8 cellular contexts compared by ENCODE assay signal in the genomic region with DNA sequence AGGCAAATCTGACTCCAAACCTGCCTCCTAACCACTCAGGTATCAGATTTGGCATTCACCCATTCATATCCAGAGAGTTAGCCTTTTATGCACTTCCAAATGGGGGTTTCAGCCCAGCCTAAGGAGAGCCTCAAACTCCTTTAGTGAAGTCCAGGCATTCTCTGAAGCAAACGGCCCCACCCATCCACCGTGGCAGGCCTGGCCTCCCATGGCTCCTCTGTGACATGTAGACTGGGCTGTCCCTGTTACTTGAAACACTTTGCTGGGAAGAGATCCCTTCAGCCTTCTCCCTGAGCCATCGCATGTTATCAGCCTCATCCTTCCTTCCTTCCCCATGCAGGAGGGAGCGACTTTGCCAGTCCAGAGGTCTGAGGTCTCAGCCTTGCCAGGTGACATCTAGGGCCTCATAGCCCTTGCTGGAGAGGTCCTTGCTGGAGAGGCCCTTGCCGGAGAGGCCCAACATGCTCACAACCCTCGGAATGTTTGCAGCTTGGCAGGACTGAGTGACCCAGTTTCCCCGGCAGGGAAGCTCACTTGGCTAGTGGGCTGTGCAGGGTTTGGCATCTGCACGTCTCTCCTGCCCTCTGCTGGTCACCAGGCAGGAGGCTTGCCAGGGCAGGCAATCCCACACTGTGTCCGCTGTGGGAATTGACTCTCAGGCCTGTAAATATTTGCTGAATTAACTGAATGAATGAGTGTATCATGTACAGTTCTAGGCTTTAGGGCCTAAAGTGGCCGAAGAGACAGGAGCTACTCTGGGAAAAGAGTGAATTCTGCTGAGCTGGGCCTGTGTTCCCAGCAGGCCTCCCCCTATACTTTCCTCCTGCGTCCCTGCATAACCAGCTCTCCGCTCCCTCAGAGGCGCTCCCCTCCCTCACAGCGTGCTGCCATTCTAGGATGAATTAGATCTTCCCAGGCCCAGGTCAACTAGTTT. TPM values are rescaled to one million over a fixed set of nuclear protein-coding genes. Genes with fewer than 3 reads are reported as not detected.
A peak's percentile ranks its signal among the peaks of the same experiment; 100 is the strongest.
DNase-seq lines count a peak whose midpoint lies in the region; ATAC-seq, FAIRE-seq and TF ChIP-seq lines count a peak whose summit lies in the region.

No MANE protein-coding gene starts in this region.

- no peaks in the 10 kb centered on the region for H3K9me3 Mint-ChIP-seq in GM23338

- H3K4me3 ChIP-seq in GM23338 (peak overlapping the region; percentile 41; the same call in 1 of the 2 replicates), keratinocyte (ENCODE audit: control insufficient read depth in 2 of 3, extremely low read depth in 1 of 3, insufficient read depth in 2 of 3, low read depth in 1 of 3, low read length in 3 of 3) (no peak overlapping the region)

- H3K4me1 ChIP-seq in GM23338 (ENCODE audit: insufficient read depth) (peaks cover 16% of the 10 kb centered on the region), keratinocyte (ENCODE audit: control insufficient read depth, extremely low read depth, insufficient read depth, low read length) (peaks cover 16% of the 10 kb centered on the region)

- no peaks in the 10 kb centered on the region for H3K9me2 ChIP-seq in GM23338 (ENCODE audit: insufficient read depth)

- H3K79me2 ChIP-seq in GM23338 (replicated peaks; ENCODE audit: insufficient read depth) (no peaks in the 10 kb centered on the region), keratinocyte (ENCODE audit: control insufficient read depth, insufficient read depth, low read length) (no peaks in the 10 kb centered on the region)

- H3K36me3 ChIP-seq in GM23338 (ENCODE audit: insufficient read depth) (no peaks in the 10 kb centered on the region), keratinocyte (ENCODE audit: control insufficient read depth in 2 of 2, extremely low read depth in 1 of 2, insufficient read depth in 2 of 2, low read length in 2 of 2) (no peaks in the 10 kb centered on the region)

- TF ChIP-seq CTCF in GM23338 (conservative IDR thresholded peaks at IDR 0.05; ENCODE audit: low read depth in 2 of 2): peak; percentile 98 to 99
- TF ChIP-seq CTCF in keratinocyte (optimal IDR thresholded peaks at IDR 0.05 in 1 of 3, IDR thresholded peaks at IDR 0.05 in 1 of 3, conservative IDR thresholded peaks at IDR 0.05 in 1 of 3; ENCODE audit: extremely low read depth in 1 of 3, insufficient read depth in 2 of 3, low read length in 3 of 3): peak; percentile 92 to 100 (median 97)

- no peaks in the 10 kb centered on the region for H3F3A ChIP-seq in GM23338 (replicated peaks; ENCODE audit: low read depth)

- H2AFZ ChIP-seq in GM23338 (peak overlapping the region; percentile 67; the same call in 1 of the 2 replicates), keratinocyte (ENCODE audit: control insufficient read depth, low read length) (no peak overlapping the region)

- dilution Hi-C loops in keratinocyte (cut with MboI; ENCODE audit: extremely low pct_ligation_motif_present, low sequenced_read_pairs): no loop called here

- H3K4me3 Mint-ChIP-seq in GM23338: peak overlapping the region; percentile 38

- peak overlapping the region; percentile 43 for H3K4me2 ChIP-seq in GM23338
- no peak overlapping the region for H3K4me2 ChIP-seq in keratinocyte (ENCODE audit: control insufficient read depth, extremely low read depth, insufficient read depth, low read depth, low read length)

- H3K27ac ChIP-seq in GM23338 (ENCODE audit: low read depth) (no peak overlapping the region), keratinocyte (ENCODE audit: control insufficient read depth, insufficient read depth, low read length) (no peak overlapping the region)

- H3K9me1 ChIP-seq in keratinocyte (ENCODE audit: control insufficient read depth, extremely low read depth, insufficient read depth, low read length): no peaks in the 10 kb centered on the region

- H3K27ac Mint-ChIP-seq in GM23338: no peak overlapping the region

- H3K27me3 ChIP-seq in GM23338 (ENCODE audit: insufficient read depth): no peaks in the 10 kb centered on the region
- H3K27me3 ChIP-seq in keratinocyte (ENCODE audit: control insufficient read depth, extremely low read depth, insufficient read depth, low read length): no peaks in the 10 kb centered on the region

- no peaks in the 10 kb centered on the region for H3K36me3 Mint-ChIP-seq in GM23338 (ENCODE audit: low read depth)

- ATAC-seq in GM23338 (peak; percentile 99), HG02870 (IDR thresholded peaks at IDR 0.05; ENCODE audit: unreplicated experiment) (no peak)
- peak; percentile 88 to 96 for ATAC-seq in activated CD4-positive, CD25-positive, alpha-beta regulatory T cell treated with anti-CD3 and anti-CD28 coated beads, Interleukin-2, amount 50 U/mL, for 24 hours

- peaks cover 8% of the 10 kb centered on the region for H3K27me3 Mint-ChIP-seq in GM23338 (ENCODE audit: insufficient read depth, low read depth, poor library complexity)

- H3K9me3 ChIP-seq in keratinocyte (ENCODE audit: control insufficient read depth, low read depth, low read length): no peaks in the 10 kb centered on the region

- DNase-seq in AG20443 (ENCODE audit: low spot score) (peak; percentile 91), GM23338 (ENCODE audit: low spot score) (peak; percentile 88), NCI-H2171 (lab: John Stamatoyannopoulos, UW) (peak; percentile 68), keratinocyte (ENCODE audit: low read depth, low spot score) (peak; percentile 23)
- peak; percentile 64 for DNase-seq in central memory CD4-positive, alpha-beta T cell
- DNase-seq in stimulated activated CD4-positive, alpha-beta T cell treated with anti-CD3 and anti-CD28 coated beads, Interleukin-1b, Interleukin-23, amount 100 ng/mL, for 24 hours (ENCODE audit: low read depth in 4 of 4, low spot score in 1 of 4): peak; percentile 49 to 56 (median 54)

- no peak overlapping the region for H3K9ac ChIP-seq in keratinocyte (ENCODE audit: control insufficient read depth, extremely low read depth, insufficient read depth, low read length)

- peak; percentile 17 for FAIRE-seq in keratinocyte (lab: Jason Lieb, UNC)

- H3K4me1 Mint-ChIP-seq in GM23338: peaks cover 9% of the 10 kb centered on the region

- H4K20me1 ChIP-seq in GM23338 (replicated peaks; ENCODE audit: insufficient read depth) (no peaks in the 10 kb centered on the region), keratinocyte (ENCODE audit: control insufficient read depth, extremely low read depth, insufficient read depth, low read length) (no peaks in the 10 kb centered on the region)

TF ChIP-seq in GM23338, 12 proteins besides CTCF, POLR2A, EP300 and RAD21 (continues in another document):
- TF ChIP-seq NANOG (IDR thresholded peaks at IDR 0.05; ENCODE audit: borderline replicate concordance) (no peak), EZH2phosphoT487 (IDR thresholded peaks at IDR 0.05; ENCODE audit: unreplicated experiment) (no peak), STAT1 (IDR thresholded peaks at IDR 0.05; ENCODE audit: unreplicated experiment) (no peak), ZNF331 (CRISPR knock-in tag; IDR thresholded peaks at IDR 0.05; ENCODE audit: low read depth) (no peak)

RNA-seq across cellular contexts. Expression of gene RBM15, which starts 26.7 kb away (rescaled TPM):
- 68.3 and 84.0 TPM in 2 replicates for total RNA-seq in GM23338 (2014; rRNA removed; shearing (Covaris generic))
- 20.6 and 20.8 TPM in 2 replicates for polyA plus RNA-seq in GM23338 (2016; fragmentation: Nextera tagmentation; extraction: Ambion mirVana)
- 10.0 to 13.8 TPM (median 10.7 TPM) in 3 replicates for polyA plus RNA-seq in keratinocyte
- 5.9 TPM for polyA plus RNA-seq in keratinocyte (2011; ENCODE audit: low read depth)
- 4.9 and 5.2 TPM in 2 replicates for polyA plus RNA-seq in keratinocyte (2011; cell fraction: cytosol; rRNA removed)
- polyA plus RNA-seq in keratinocyte (2011; cell fraction: nucleus; rRNA removed): 13.6 and 13.8 TPM in 2 replicates
- 6.3 and 7.3 TPM in 2 replicates for polyA plus RNA-seq in keratinocyte (2012; ENCODE audit: low replicate concordance)
- 36.2 to 47.3 TPM (median 47.0 TPM) in 3 replicates for polyA minus RNA-seq in keratinocyte
- 25.1 TPM for polyA minus RNA-seq in keratinocyte (2011; cell fraction: cytosol; rRNA and poly(A)+ RNA removed)
- 33.4 and 45.3 TPM in 2 replicates for polyA minus RNA-seq in keratinocyte (2011; cell fraction: nucleus; rRNA and poly(A)+ RNA removed)

Comparison
In these comparisons a context has a peak if more than half of its experiments do, and no peak if none do; other contexts are left out.
1. DNase-seq: peak in every context shown above with its lines; median percentile 91 in AG20443; 88 in GM23338; 68 in NCI-H2171; 64 in central memory CD4-positive, alpha-beta T cell; 54 in stimulated activated CD4-positive, alpha-beta T cell treated with anti-CD3 and anti-CD28 coated beads, Interleukin-1b, Interleukin-23, amount 100 ng/mL, for 24 hours; 23 in keratinocyte.